10 cellular contexts compared by ENCODE assay signal in the genomic region with DNA sequence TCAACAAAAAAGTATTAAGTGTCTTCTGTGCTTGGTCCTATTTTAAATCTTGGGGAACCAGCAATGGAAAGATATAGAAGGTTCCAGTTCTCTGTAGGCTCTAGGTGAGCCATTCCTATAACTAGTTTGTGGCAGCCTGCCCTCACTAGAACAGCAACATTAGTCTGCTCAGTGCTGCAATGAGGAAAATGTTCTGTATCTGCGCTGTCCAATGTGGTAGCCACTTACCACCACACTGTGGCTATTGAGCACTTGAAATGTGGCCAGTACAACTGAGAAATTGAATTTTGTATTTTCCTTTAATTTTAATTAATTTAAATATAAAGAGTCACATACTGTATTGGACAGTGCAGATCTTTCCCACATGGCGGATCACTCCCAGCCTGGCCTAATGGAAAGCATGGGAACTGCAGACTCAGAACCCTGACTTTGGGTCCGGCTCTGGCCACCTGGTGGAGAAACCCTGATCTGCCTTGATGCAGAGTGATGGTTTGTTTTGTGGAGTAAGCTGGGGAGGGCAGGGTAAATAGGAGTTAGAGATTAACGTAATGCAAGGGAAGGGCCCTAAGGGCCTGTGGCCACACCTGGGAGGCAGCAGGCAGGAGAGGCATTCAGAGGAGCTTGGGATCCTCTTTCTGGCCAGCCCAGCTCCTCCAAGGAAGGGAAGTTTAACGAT.
DNase-seq lines count a peak whose midpoint lies in the region; ATAC-seq and TF ChIP-seq lines count a peak whose summit lies in the region.
"Had no signal": no experiment of that assay in that cellular context is flagged by ENCODE, and none has a peak within 500 bp of the region (broad histone marks: within the 10 kb centered on the region; RNA-seq: fewer than 3 reads in every experiment).

No MANE protein-coding gene starts in this region.

- DNase-seq in AG10803 (ENCODE audit: low read depth) (no peak), SKM-1 (lab: John Stamatoyannopoulos, UW; ENCODE audit: unreplicated experiment) (peak; percentile 2), iPS-NIHi11 (ENCODE audit: low spot score) (peak; percentile 79), NCI-H1092 treated with DMSO at 0.1 percent for 48 hours (lab: John Stamatoyannopoulos, UW) (no peak), NCI-H1105 treated with DMSO at 0.1 percent for 48 hours (lab: John Stamatoyannopoulos, UW) (no peak)
- DNase-seq in stimulated activated CD4-positive, alpha-beta T cell treated with anti-CD3 and anti-CD28 coated beads, Interleukin-4, amount 100 ng/mL, for 24 hours = no peak
- DNase-seq: activated CD4-positive, CD25-positive, alpha-beta regulatory T cell; posterior cingulate gyrus had no signal

- POLR2A ChIA-PET in HEK293 (lab: Yijun Ruan, JAX) = interaction anchor here (1.0 kb wide), 1 partner anchor 21 kb away, joined by 4 read pairs; no protein-coding TSS in a partner anchor

- no peaks in the 10 kb centered on the region for H3K9me3 ChIP-seq in HEK293 (ENCODE audit: control insufficient read depth, insufficient read depth, low read depth, low read length)

- H3K4me1 ChIP-seq in HEK293 (ENCODE audit: control insufficient read depth, insufficient read depth, low read length) = peaks cover 19% of the 10 kb centered on the region

- H3K36me3 ChIP-seq in HEK293 (ENCODE audit: control insufficient read depth in 2 of 2, insufficient read depth in 1 of 2, low read length in 2 of 2) = no peaks in the 10 kb centered on the region

- CTCF ChIA-PET in HEK293 (lab: Yijun Ruan, JAX) = interaction anchor here (0.6 to 1.6 kb wide), 19 partner anchors 9 to 716 kb away, joined by 3 to 9 read pairs (median 4); a partner anchor contains a TSS

- H3K4me3 ChIP-seq in AG10803 (ENCODE audit: low read length) (no peak overlapping the region), HEK293 (ENCODE audit: low read depth, low read length) (no peak overlapping the region)

- TF ChIP-seq CTCF in AG10803 (conservative IDR thresholded peaks at IDR 0.05; ENCODE audit: low read length) = peak; percentile 44
- peak; percentile 47; the same call in 1 of the 2 replicates for TF ChIP-seq CTCF in HEK293 (tag by site-specific recombination; IDR thresholded peaks at IDR 0.05)

- no peak for ATAC-seq in HG03439 (IDR thresholded peaks at IDR 0.05; ENCODE audit: unreplicated experiment)

- H3K27ac ChIP-seq in HEK293 (ENCODE audit: extremely low read depth, low read depth, low read length) = peak overlapping the region; percentile 28; the same call in 1 of the 2 replicates

TF ChIP-seq in HEK293, 187 proteins besides CTCF, POLR2A, EP300 and RAD21:
- TF ChIP-seq ZNF214 (tag by site-specific recombination; IDR thresholded peaks at IDR 0.05; ENCODE audit: borderline replicate concordance) (no peak), GLIS1 (tag by site-specific recombination; IDR thresholded peaks at IDR 0.05) (peak; percentile 89), WT1 (tag by site-specific recombination; IDR thresholded peaks at IDR 0.05) (peak; percentile 79), ZNF629 (tag by site-specific recombination; IDR thresholded peaks at IDR 0.05) (0 out of 2 replicates have a peak, but pooled peaks have one; percentile 18), ZNF174 (tag by site-specific recombination; IDR thresholded peaks at IDR 0.05) (no peak), ZNF600 (tag by site-specific recombination; IDR thresholded peaks at IDR 0.05) (peak; percentile 91), ZNF654 (tag by site-specific recombination; IDR thresholded peaks at IDR 0.05; ENCODE audit: low read depth) (peak; percentile 20), ZBTB17 (tag by site-specific recombination; IDR thresholded peaks at IDR 0.05) (peak; percentile 24; the same call in 1 of the 2 replicates), ZFP3 (tag by site-specific recombination; IDR thresholded peaks at IDR 0.05; ENCODE audit: low read depth) (0 out of 2 replicates have a peak, but pooled peaks have one; percentile 9), GLIS2 (tag by site-specific recombination; IDR thresholded peaks at IDR 0.05) (no peak)
- TF ChIP-seq, protein P1, sequence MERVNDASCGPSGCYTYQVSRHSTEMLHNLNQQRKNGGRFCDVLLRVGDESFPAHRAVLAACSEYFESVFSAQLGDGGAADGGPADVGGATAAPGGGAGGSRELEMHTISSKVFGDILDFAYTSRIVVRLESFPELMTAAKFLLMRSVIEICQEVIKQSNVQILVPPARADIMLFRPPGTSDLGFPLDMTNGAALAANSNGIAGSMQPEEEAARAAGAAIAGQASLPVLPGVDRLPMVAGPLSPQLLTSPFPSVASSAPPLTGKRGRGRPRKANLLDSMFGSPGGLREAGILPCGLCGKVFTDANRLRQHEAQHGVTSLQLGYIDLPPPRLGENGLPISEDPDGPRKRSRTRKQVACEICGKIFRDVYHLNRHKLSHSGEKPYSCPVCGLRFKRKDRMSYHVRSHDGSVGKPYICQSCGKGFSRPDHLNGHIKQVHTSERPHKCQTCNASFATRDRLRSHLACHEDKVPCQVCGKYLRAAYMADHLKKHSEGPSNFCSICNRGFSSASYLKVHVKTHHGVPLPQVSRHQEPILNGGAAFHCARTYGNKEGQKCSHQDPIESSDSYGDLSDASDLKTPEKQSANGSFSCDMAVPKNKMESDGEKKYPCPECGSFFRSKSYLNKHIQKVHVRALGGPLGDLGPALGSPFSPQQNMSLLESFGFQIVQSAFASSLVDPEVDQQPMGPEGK (tag by site-specific recombination; IDR thresholded peaks at IDR 0.05) = peak; percentile 59
- TF ChIP-seq, protein P2, sequence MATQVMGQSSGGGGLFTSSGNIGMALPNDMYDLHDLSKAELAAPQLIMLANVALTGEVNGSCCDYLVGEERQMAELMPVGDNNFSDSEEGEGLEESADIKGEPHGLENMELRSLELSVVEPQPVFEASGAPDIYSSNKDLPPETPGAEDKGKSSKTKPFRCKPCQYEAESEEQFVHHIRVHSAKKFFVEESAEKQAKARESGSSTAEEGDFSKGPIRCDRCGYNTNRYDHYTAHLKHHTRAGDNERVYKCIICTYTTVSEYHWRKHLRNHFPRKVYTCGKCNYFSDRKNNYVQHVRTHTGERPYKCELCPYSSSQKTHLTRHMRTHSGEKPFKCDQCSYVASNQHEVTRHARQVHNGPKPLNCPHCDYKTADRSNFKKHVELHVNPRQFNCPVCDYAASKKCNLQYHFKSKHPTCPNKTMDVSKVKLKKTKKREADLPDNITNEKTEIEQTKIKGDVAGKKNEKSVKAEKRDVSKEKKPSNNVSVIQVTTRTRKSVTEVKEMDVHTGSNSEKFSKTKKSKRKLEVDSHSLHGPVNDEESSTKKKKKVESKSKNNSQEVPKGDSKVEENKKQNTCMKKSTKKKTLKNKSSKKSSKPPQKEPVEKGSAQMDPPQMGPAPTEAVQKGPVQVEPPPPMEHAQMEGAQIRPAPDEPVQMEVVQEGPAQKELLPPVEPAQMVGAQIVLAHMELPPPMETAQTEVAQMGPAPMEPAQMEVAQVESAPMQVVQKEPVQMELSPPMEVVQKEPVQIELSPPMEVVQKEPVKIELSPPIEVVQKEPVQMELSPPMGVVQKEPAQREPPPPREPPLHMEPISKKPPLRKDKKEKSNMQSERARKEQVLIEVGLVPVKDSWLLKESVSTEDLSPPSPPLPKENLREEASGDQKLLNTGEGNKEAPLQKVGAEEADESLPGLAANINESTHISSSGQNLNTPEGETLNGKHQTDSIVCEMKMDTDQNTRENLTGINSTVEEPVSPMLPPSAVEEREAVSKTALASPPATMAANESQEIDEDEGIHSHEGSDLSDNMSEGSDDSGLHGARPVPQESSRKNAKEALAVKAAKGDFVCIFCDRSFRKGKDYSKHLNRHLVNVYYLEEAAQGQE (tag by site-specific recombination; IDR thresholded peaks at IDR 0.05) = peak; percentile 80
- TF ChIP-seq, protein P3, sequence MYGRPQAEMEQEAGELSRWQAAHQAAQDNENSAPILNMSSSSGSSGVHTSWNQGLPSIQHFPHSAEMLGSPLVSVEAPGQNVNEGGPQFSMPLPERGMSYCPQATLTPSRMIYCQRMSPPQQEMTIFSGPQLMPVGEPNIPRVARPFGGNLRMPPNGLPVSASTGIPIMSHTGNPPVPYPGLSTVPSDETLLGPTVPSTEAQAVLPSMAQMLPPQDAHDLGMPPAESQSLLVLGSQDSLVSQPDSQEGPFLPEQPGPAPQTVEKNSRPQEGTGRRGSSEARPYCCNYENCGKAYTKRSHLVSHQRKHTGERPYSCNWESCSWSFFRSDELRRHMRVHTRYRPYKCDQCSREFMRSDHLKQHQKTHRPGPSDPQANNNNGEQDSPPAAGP (tag by site-specific recombination; IDR thresholded peaks at IDR 0.05) = 0 out of 2 replicates have a peak, but pooled peaks have one; percentile 33
- TF ChIP-seq, protein P4, sequence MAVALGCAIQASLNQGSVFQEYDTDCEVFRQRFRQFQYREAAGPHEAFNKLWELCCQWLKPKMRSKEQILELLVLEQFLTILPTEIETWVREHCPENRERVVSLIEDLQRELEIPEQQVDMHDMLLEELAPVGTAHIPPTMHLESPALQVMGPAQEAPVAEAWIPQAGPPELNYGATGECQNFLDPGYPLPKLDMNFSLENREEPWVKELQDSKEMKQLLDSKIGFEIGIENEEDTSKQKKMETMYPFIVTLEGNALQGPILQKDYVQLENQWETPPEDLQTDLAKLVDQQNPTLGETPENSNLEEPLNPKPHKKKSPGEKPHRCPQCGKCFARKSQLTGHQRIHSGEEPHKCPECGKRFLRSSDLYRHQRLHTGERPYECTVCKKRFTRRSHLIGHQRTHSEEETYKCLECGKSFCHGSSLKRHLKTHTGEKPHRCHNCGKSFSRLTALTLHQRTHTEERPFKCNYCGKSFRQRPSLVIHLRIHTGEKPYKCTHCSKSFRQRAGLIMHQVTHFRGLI (tag by site-specific recombination; IDR thresholded peaks at IDR 0.05) = no peak

Comparison
In these comparisons a context has a peak if more than half of its experiments do, and no peak if none do; other contexts are left out.
1. DNase-seq: peak in SKM-1 (single experiment) and iPS-NIHi11 (single experiment); none in AG10803 (single experiment), stimulated activated CD4-positive, alpha-beta T cell treated with anti-CD3 and anti-CD28 coated beads, Interleukin-4, amount 100 ng/mL, for 24 hours (single experiment), NCI-H1092 treated with DMSO at 0.1 percent for 48 hours (single experiment) and NCI-H1105 treated with DMSO at 0.1 percent for 48 hours (single experiment).